Comparison of ENCODE assay signal across 9 cellular contexts in the genomic region with DNA sequence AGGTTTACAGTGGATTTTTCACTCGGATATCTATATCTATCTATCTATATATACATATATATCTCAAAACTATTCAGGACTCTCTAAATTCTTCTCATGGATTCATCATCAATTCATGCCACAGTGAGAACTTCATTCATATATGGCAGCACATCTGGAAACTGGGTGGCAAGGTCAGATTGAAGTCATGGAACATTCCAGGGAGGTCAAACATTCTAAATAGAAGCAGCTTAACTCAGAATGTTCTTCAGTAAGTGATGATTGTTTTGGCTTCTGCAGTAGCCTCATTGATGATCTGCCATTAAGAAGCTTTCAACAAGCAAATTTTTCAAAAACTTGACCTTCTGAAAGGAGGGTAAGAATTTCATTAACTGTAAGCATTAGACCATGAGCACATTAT. TPM values are rescaled to one million over a fixed set of nuclear protein-coding genes. Genes with fewer than 3 reads are reported as not detected.
"Had no signal": no experiment of that assay in that cellular context is flagged by ENCODE, and none has a peak within 500 bp of the region (broad histone marks: within the 10 kb centered on the region; RNA-seq: fewer than 3 reads in every experiment).

No MANE protein-coding gene starts in this region.

- H3K36me3 ChIP-seq: HAP-1 had no signal

- H3K9me3 ChIP-seq: HAP-1 had no signal

- DNase-seq: GM23248, GOT3, H7, HFFc6, KG1 had no signal

- H3K4me3 ChIP-seq: GM23248, HAP-1, K562 had no signal

- H3K4me1 ChIP-seq: HAP-1 had no signal

- ATAC-seq: HCT116, K562 had no signal

- H3K9ac ChIP-seq: GM23248 had no signal

- H3K27ac ChIP-seq: GM23248 had no signal

RNA-seq across cellular contexts. Expression of a gene that starts 46.9 kb away (rescaled TPM):
- total RNA-seq: HT-29 had no signal
